20 cellular contexts compared by ENCODE assay signal in genomic region chr9:18385676-18386075, GRCh38.
DNase-seq lines count a peak whose midpoint lies in the region; ATAC-seq and TF ChIP-seq lines count a peak whose summit lies in the region.
"Had no signal": no experiment of that assay in that cellular context is flagged by ENCODE, and none has a peak within 500 bp of the region (broad histone marks: within the 10 kb centered on the region; RNA-seq: fewer than 3 reads in every experiment).

No MANE protein-coding gene starts in this region.

- no peak overlapping the region for H3K4ac ChIP-seq in IMR-90 (ENCODE audit: low read depth, low read length)

- H2AFZ ChIP-seq in IMR-90 (replicated peaks; ENCODE audit: low read length, poor library complexity), result no peak overlapping the region

- no CpG with 5 or more reads among the region's 4 CpGs for WGBS in IMR-90 (ENCODE audit: extremely low coverage in 2 of 2, insufficient read length in 1 of 2), 2 experiments

- H3K36me3 ChIP-seq in BJ (ENCODE audit: control insufficient read depth, insufficient read depth, low read length) (no peaks in the 10 kb centered on the region), IMR-90 (ENCODE audit: control insufficient read depth, insufficient read depth, low read length) (no peaks in the 10 kb centered on the region), skeletal muscle satellite cell (ENCODE audit: insufficient read depth, low read length) (no peaks in the 10 kb centered on the region), HAP-1 (replicated peaks) (no peaks in the 10 kb centered on the region)
- H3K36me3 ChIP-seq: BLaER1 had no signal

- ATAC-seq in IMR-90 (ENCODE audit: low read depth), result no peak
- ATAC-seq: K562, Panc1, Right ventricle myocardium inferior, SK-N-SH treated with all-trans-retinoic acid at 6 μM for 48 hours had no signal

- H3K9ac ChIP-seq in IMR-90 (ENCODE audit: low read depth, low read length) (no peak overlapping the region), skeletal muscle satellite cell (ENCODE audit: low read depth, low read length) (no peak overlapping the region)
- H3K9ac ChIP-seq: BLaER1 had no signal

- TF ChIP-seq RAD21 in IMR-90 (IDR thresholded peaks at IDR 0.05; ENCODE audit: low read length), result no peak

- H4K5ac ChIP-seq in IMR-90 (ENCODE audit: low read depth, low read length), result no peak overlapping the region

- H3K79me1 ChIP-seq in IMR-90 (ENCODE audit: low read depth in 1 of 2, low read length in 2 of 2), result no peaks in the 10 kb centered on the region

- intact Hi-C loops in IMR-90 (cut with micrococcal nuclease), result no loop called here

- H2BK5ac ChIP-seq in IMR-90 (ENCODE audit: low read depth, low read length, poor library complexity, severe bottlenecking), result no peak overlapping the region

- in situ Hi-C loops in IMR-90 (cut with MboI; ENCODE audit: low sequenced_read_pairs), result no loop called here
- in situ Hi-C loops in HAP-1 (cut with MboI; ENCODE audit: low sequenced_read_pairs), result no loop called here

- no peak overlapping the region for H3K56ac ChIP-seq in IMR-90 (ENCODE audit: extremely low read depth, insufficient read depth, low read length)

- H3K18ac ChIP-seq in IMR-90 (ENCODE audit: low read depth, low read length), result no peak overlapping the region

- no peak overlapping the region for H3K23ac ChIP-seq in IMR-90 (ENCODE audit: low read depth, low read length)

- DNase-seq in BJ (ENCODE audit: low read depth), result peak; percentile 74
- peak; percentile 23 for DNase-seq in IMR-90
- DNase-seq in fibroblast of gingiva (ENCODE audit: low read depth), result peak; percentile 61
- no peak for DNase-seq in HAP-1 (ENCODE audit: low spot score in 2 of 2)
- DNase-seq in Kasumi-1 (lab: John Stamatoyannopoulos, UW), result no peak
- no peak for DNase-seq in stimulated activated CD4-positive, alpha-beta T cell treated with anti-CD3 and anti-CD28 coated beads, Interleukin-4, amount 100 ng/mL, for 4 hours
- no peak for DNase-seq in epidermal melanocyte (ENCODE audit: insufficient read length, low spot score)
- DNase-seq: CD8-positive, alpha-beta memory T cell; DMS79 treated with DMSO at 0.1 percent for 48 hours; HCEC 1CT; NCI-H1436 treated with DMSO at 0.1 percent for 48 hours; NCI-H2029 treated with DMSO at 0.1 percent for 48 hours; NCI-H510A treated with DMSO at 0.1 percent for 48 hours; T-helper 1 cell had no signal

- POLR2A ChIA-PET in BJ (lab: Charles Lee), result no interaction called here
- POLR2A ChIA-PET in IMR-90 (lab: Charles Lee; ENCODE audit: unreplicated experiment), result no interaction called here

- H4K91ac ChIP-seq in IMR-90 (ENCODE audit: insufficient read depth, low read depth, low read length), result no peak overlapping the region

- no peak overlapping the region for H3K4me2 ChIP-seq in IMR-90 (ENCODE audit: low read depth, low read length)
- H3K4me2 ChIP-seq in skeletal muscle satellite cell (ENCODE audit: low read length), result peak overlapping the region; percentile 45
- H3K4me2 ChIP-seq: BLaER1 had no signal

- BruUV-seq in IMR-90 (replicated peaks; lab: Mats Ljungman, UMichigan), result no TSS peak

- no peaks in the 10 kb centered on the region for H3K9me1 ChIP-seq in IMR-90 (ENCODE audit: insufficient read depth, low read length)

- no peak overlapping the region for H2AK5ac ChIP-seq in IMR-90 (ENCODE audit: low read depth, low read length)

- no peak overlapping the region for H3K4me3 ChIP-seq in BJ (ENCODE audit: low read depth, low read length)
- H3K4me3 ChIP-seq in IMR-90 (ENCODE audit: insufficient read depth, low read depth, low read length), result no peak overlapping the region
- H3K4me3 ChIP-seq in skeletal muscle satellite cell (ENCODE audit: low read length), result peak overlapping the region; percentile 7
- no peak overlapping the region for H3K4me3 ChIP-seq in HAP-1
- H3K4me3 ChIP-seq: BLaER1, K562 had no signal

- H3K27me3 ChIP-seq in BJ (ENCODE audit: control insufficient read depth, insufficient read depth, low read length), result no peaks in the 10 kb centered on the region
- H3K27me3 ChIP-seq in IMR-90 (ENCODE audit: control insufficient read depth, insufficient read depth, low read length), result no peaks in the 10 kb centered on the region
- H3K27me3 ChIP-seq in skeletal muscle satellite cell (ENCODE audit: control insufficient read depth, insufficient read depth, low read length), result no peaks in the 10 kb centered on the region
- H3K27me3 ChIP-seq in HAP-1 (ENCODE audit: low read depth), result peaks cover 10% of the 10 kb centered on the region; the same call in 1 of the 2 replicates
- H3K27me3 ChIP-seq: BLaER1 had no signal

- H3K27ac ChIP-seq in IMR-90 (ENCODE audit: insufficient read depth, low read length), result no peak overlapping the region
- H3K27ac ChIP-seq: BLaER1 had no signal

- no peak overlapping the region for H2BK120ac ChIP-seq in IMR-90 (ENCODE audit: low read depth, low read length)

- no peaks in the 10 kb centered on the region for H3K9me3 ChIP-seq in IMR-90 (ENCODE audit: control insufficient read depth, insufficient read depth, low read length)
- no peaks in the 10 kb centered on the region for H3K9me3 ChIP-seq in skeletal muscle satellite cell (replicated peaks; ENCODE audit: low read length)
- no peaks in the 10 kb centered on the region for H3K9me3 ChIP-seq in HAP-1
- H3K9me3 ChIP-seq: BLaER1 had no signal

- no peak for TF ChIP-seq POLR2A in IMR-90 (IDR thresholded peaks at IDR 0.05; ENCODE audit: low read depth, low read length)

- H3K4me1 ChIP-seq in IMR-90 (ENCODE audit: control insufficient read depth, insufficient read depth, low read length) (no peaks in the 10 kb centered on the region), skeletal muscle satellite cell (ENCODE audit: control insufficient read depth, insufficient read depth, low read length) (peaks cover 20% of the 10 kb centered on the region), HAP-1 (no peaks in the 10 kb centered on the region)
- H3K4me1 ChIP-seq: BLaER1 had no signal

- CTCF ChIA-PET in BJ (lab: Yijun Ruan, JAX), result interaction anchor here (1.6 to 3.1 kb wide), 2 partner anchors 57 to 130 kb away, joined by 5 to 9 read pairs; no protein-coding TSS in a partner anchor
- CTCF ChIA-PET in IMR-90 (lab: Yijun Ruan, JAX), result no interaction called here

- no peak overlapping the region for H2AK9ac ChIP-seq in IMR-90 (replicated peaks; ENCODE audit: low read depth, low read length, poor library complexity)

- dilution Hi-C loops in IMR-90 (cut with HindIII; ENCODE audit: low sequenced_read_pairs, unreplicated experiment), result no loop called here

- H3K14ac ChIP-seq in IMR-90 (replicated peaks; ENCODE audit: low read depth, low read length), result no peak overlapping the region

- TF ChIP-seq CTCF in BJ (IDR thresholded peaks at IDR 0.05; ENCODE audit: insufficient read depth, low read depth, low read length) (no peak), IMR-90 (conservative IDR thresholded peaks at IDR 0.05; ENCODE audit: low read depth, low read length) (no peak)

- no peaks in the 10 kb centered on the region for H4K20me1 ChIP-seq in IMR-90 (ENCODE audit: insufficient read depth, low read length)
- H4K20me1 ChIP-seq: BLaER1 had no signal

- no peak overlapping the region for H2BK15ac ChIP-seq in IMR-90 (ENCODE audit: low read depth, low read length)

- no peak overlapping the region for H2BK20ac ChIP-seq in IMR-90 (ENCODE audit: low read depth, low read length)

- no peak overlapping the region for H4K8ac ChIP-seq in IMR-90 (ENCODE audit: low read depth in 2 of 2, low read length in 2 of 2)

TF ChIP-seq in IMR-90, 13 proteins besides CTCF, POLR2A, EP300 and RAD21:
- TF ChIP-seq CEBPB (IDR thresholded peaks at IDR 0.05; ENCODE audit: low read depth, low read length) (no peak), MAFK (IDR thresholded peaks at IDR 0.05; ENCODE audit: low read depth, low read length) (no peak), SMC3 (IDR thresholded peaks at IDR 0.05; ENCODE audit: low read depth, low read length) (no peak), MXI1 (IDR thresholded peaks at IDR 0.05; ENCODE audit: borderline replicate concordance, low read depth, low read length) (no peak), ELK1 (IDR thresholded peaks at IDR 0.05; ENCODE audit: borderline replicate concordance, low read depth, low read length) (no peak), RCOR1 (IDR thresholded peaks at IDR 0.05; ENCODE audit: insufficient replicate concordance, low read length) (no peak), RFX5 (IDR thresholded peaks at IDR 0.05; ENCODE audit: low read depth, low read length) (no peak), NFE2L2 (IDR thresholded peaks at IDR 0.05; ENCODE audit: low read depth, low read length) (no peak), MAZ (IDR thresholded peaks at IDR 0.05; ENCODE audit: borderline replicate concordance, low read depth, low read length) (no peak), FOS (IDR thresholded peaks at IDR 0.05; ENCODE audit: low read depth, low read length) (no peak), CHD1 (IDR thresholded peaks at IDR 0.05; ENCODE audit: low read depth, low read length) (no peak), USF2 (IDR thresholded peaks at IDR 0.05; ENCODE audit: low read depth, low read length) (no peak), BHLHE40 (IDR thresholded peaks at IDR 0.05; ENCODE audit: low read depth, low read length) (no peak)

Comparison
In these comparisons a context has a peak if more than half of its experiments do, and no peak if none do; other contexts are left out.
1. DNase-seq: peak in BJ (single experiment), IMR-90 (single experiment) and fibroblast of gingiva (single experiment); none in HAP-1 (0 of 2), Kasumi-1 (0 of 2), stimulated activated CD4-positive, alpha-beta T cell treated with anti-CD3 and anti-CD28 coated beads, Interleukin-4, amount 100 ng/mL, for 4 hours (0 of 2) and epidermal melanocyte (single experiment).